Comparison of ENCODE assay signal across 8 cellular contexts in genomic region chr14:49692191-49692757, GRCh38. TPM values are rescaled to one million over a fixed set of nuclear protein-coding genes. Genes with fewer than 3 reads are reported as not detected.
DNase-seq lines count a peak whose midpoint lies in the region; ATAC-seq and TF ChIP-seq lines count a peak whose summit lies in the region.

No MANE protein-coding gene starts in this region.

- no peak for TF ChIP-seq CTCF in heart left ventricle (IDR thresholded peaks at IDR 0.05)
- no peak for TF ChIP-seq CTCF in MCF 10A (IDR thresholded peaks at IDR 0.05; ENCODE audit: unreplicated experiment)
- TF ChIP-seq CTCF in mesothelial cell of epicardium (IDR thresholded peaks at IDR 0.05; ENCODE audit: unreplicated experiment), result no peak
- no peak for TF ChIP-seq CTCF in uterus (IDR thresholded peaks at IDR 0.05)

- H3K36me3 Mint-ChIP-seq in MCF 10A (ENCODE audit: insufficient read depth, unreplicated experiment) (no peaks in the 10 kb centered on the region), mesothelial cell of epicardium (no peaks in the 10 kb centered on the region)

- no TSS peak for BruUV-seq in MCF 10A (replicated peaks; lab: Mats Ljungman, UMichigan)

- ATAC-seq in heart left ventricle (no peak), Right ventricle myocardium superior (ENCODE audit: poor library complexity) (no peak), HG03457 (IDR thresholded peaks at IDR 0.05; ENCODE audit: unreplicated experiment) (no peak), HG02623 (IDR thresholded peaks at IDR 0.05; ENCODE audit: unreplicated experiment) (no peak)

- H3K4me3 ChIP-seq in heart left ventricle (peak overlapping the region; percentile 55 to 96 (median 78)), uterus (peak overlapping the region; percentile 44 to 82)

- H3K27me3 ChIP-seq in heart left ventricle (no peaks in the 10 kb centered on the region), uterus (no peaks in the 10 kb centered on the region)

- 49 to 62% (median 58%) methylated on average over 6 of the region's 6 CpGs for WGBS in heart left ventricle, 4 donors

- H3K4me1 Mint-ChIP-seq in MCF 10A (ENCODE audit: insufficient read depth, unreplicated experiment) (peaks cover 9% of the 10 kb centered on the region), mesothelial cell of epicardium (peaks cover 26% of the 10 kb centered on the region)

- H3K9me3 ChIP-seq in heart left ventricle (no peaks in the 10 kb centered on the region), uterus (no peaks in the 10 kb centered on the region)

- DNase-seq in heart left ventricle (no peak), Right ventricle myocardium superior (no peak), MCF 10A (ENCODE audit: unreplicated experiment) (no peak), mesothelial cell of epicardium (ENCODE audit: low spot score in 2 of 2, unreplicated experiment in 2 of 2) (no peak), uterus (no peak)
- DNase-seq in activated CD4-positive, CD25-positive, alpha-beta regulatory T cell treated with anti-CD3 and anti-CD28 coated beads, Interleukin-2, amount 50 U/mL, for 72 hours, result no peak

- intact Hi-C loops in heart left ventricle (cut with DNase I) (loop anchor here in 5 of 10 donors (2.0 to 10.0 kb wide), 6 partner anchors 55 to 160 kb away; partner anchors contain the start of genes DNAAF2 (in 3 of the 5), KLHDC2 (in 3 of the 5) and NEMF (in 1 of the 5)), Right ventricle myocardium superior (cut with DNase I) (loop anchor here (5.0 kb wide), 1 partner anchor 55 kb away; the partner anchor contains the start of gene DNAAF2), MCF 10A (cut with micrococcal nuclease) (no loop called here), uterus (cut with DNase I; ENCODE audit: low total_unique reads) (no loop called here)

- POLR2A ChIA-PET in MCF 10A (lab: Yijun Ruan, JAX), result interaction anchor here (0.7 to 2.7 kb wide), 6 partner anchors 55 to 77 kb away, joined by 3 to 16 read pairs (median 4); partner anchors contain the start of genes DNAAF2, KLHDC2, MGAT2 and RPL36AL

- TF ChIP-seq POLR2A in heart left ventricle (IDR thresholded peaks at IDR 0.05), result no peak
- no peak for TF ChIP-seq POLR2A in uterus (IDR thresholded peaks at IDR 0.05)

- H3K27ac Mint-ChIP-seq in MCF 10A (ENCODE audit: low read depth, unreplicated experiment) (no peak overlapping the region), mesothelial cell of epicardium (peak overlapping the region; percentile 97)

- peak overlapping the region; percentile 53 for H3K4me3 Mint-ChIP-seq in MCF 10A (ENCODE audit: unreplicated experiment)
- H3K4me3 Mint-ChIP-seq in mesothelial cell of epicardium, result peak overlapping the region; percentile 74

- H3K27me3 Mint-ChIP-seq in MCF 10A (ENCODE audit: insufficient read depth, unreplicated experiment), result no peaks in the 10 kb centered on the region
- H3K27me3 Mint-ChIP-seq in mesothelial cell of epicardium (ENCODE audit: low read depth), result no peaks in the 10 kb centered on the region

- H3K27ac ChIP-seq in heart left ventricle (peak overlapping the region; percentile 87 to 97 (median 94)), uterus (peak overlapping the region; percentile 93 to 97)

- CTCF ChIA-PET in MCF 10A (lab: Yijun Ruan, JAX), result interaction anchor here (0.6 to 1.0 kb wide), 2 partner anchors 10 to 197 kb away, joined by 3 to 4 read pairs; no protein-coding TSS in a partner anchor

- peaks cover 0 to 27% (median 14%) of the 10 kb centered on the region in 12 donors for H3K4me1 ChIP-seq in heart left ventricle
- peaks cover 0 to 7% of the 10 kb centered on the region in 2 donors for H3K4me1 ChIP-seq in uterus

- no peaks in the 10 kb centered on the region for H3K9me3 Mint-ChIP-seq in MCF 10A (ENCODE audit: unreplicated experiment)
- H3K9me3 Mint-ChIP-seq in mesothelial cell of epicardium, result no peaks in the 10 kb centered on the region

- H3K36me3 ChIP-seq in heart left ventricle, result peaks cover 0 to 1% (median 0%) of the 10 kb centered on the region in 9 donors
- H3K36me3 ChIP-seq in uterus, result no peaks in the 10 kb centered on the region

RNA-seq across cellular contexts. Expression of gene KLHDC1, which starts 0.6 kb away (rescaled TPM):
- 1 to 10 TPM; 3.0 to 9.8 (median 7.4) TPM for total RNA-seq in heart left ventricle
- polyA plus RNA-seq in heart left ventricle, result 1 to 10 TPM; 1.1 to 3.7 TPM
- 5.9 TPM for total RNA-seq in Right ventricle myocardium superior
- 0.35 and 0.52 TPM in 2 replicates for total RNA-seq in MCF 10A (2022)
- 4.9 to 6.6 TPM (median 6.6 TPM) in 3 replicates for total RNA-seq in mesothelial cell of epicardium
- 10 to 100 TPM in 3 of 4 donors, 1 to 10 TPM in 1; 2.6 to 35.3 (median 27.1) TPM for total RNA-seq in uterus

RNA-seq across cellular contexts. Expression of gene POLE2, which starts 4.3 kb away (rescaled TPM):
- total RNA-seq in heart left ventricle (1 to 10 TPM in 4 of 9 donors, under 1 TPM in 4, not detected in 1; 0.25 to 3.4 (median 0.91) TPM), Right ventricle myocardium superior (0.38 TPM), MCF 10A (2022) (1.9 and 3.8 TPM in 2 replicates), mesothelial cell of epicardium (8.3 to 9.3 TPM (median 8.5 TPM) in 3 replicates), uterus (10 to 100 TPM in 2 of 4 donors, 1 to 10 TPM in 2; 1.8 to 35.5 (median 14.1) TPM)
- 1 to 10 TPM in 1 of 2 donors, under 1 TPM in 1; 0.88 to 1.2 TPM for polyA plus RNA-seq in heart left ventricle

RNA-seq across cellular contexts. Expression of gene DNAAF2, which starts 57.2 kb away (rescaled TPM):
- total RNA-seq in heart left ventricle (10 to 100 TPM in 1 of 9 donors, 1 to 10 TPM in 8; 3.6 to 10.0 (median 5.1) TPM), Right ventricle myocardium superior (6.1 TPM), MCF 10A (2022) (6.8 and 9.9 TPM in 2 replicates), mesothelial cell of epicardium (10.8 to 11.8 TPM (median 11.5 TPM) in 3 replicates), uterus (10 to 100 TPM in 2 of 4 donors, 1 to 10 TPM in 2; 3.8 to 18.9 (median 8.8) TPM)
- polyA plus RNA-seq in heart left ventricle, result 1 to 10 TPM; 3.4 to 6.7 TPM
